In genomic region chr5:158988987-158989624, GRCh38 we compare ENCODE assay signal across 1 cellular context.
TF ChIP-seq lines count a peak whose summit lies in the region.

No MANE protein-coding gene starts in this region.

TF ChIP-seq in H1, 55 proteins besides CTCF, POLR2A, EP300 and RAD21:
- TF ChIP-seq SIN3A (conservative IDR thresholded peaks at IDR 0.05 in 1 of 2, IDR thresholded peaks at IDR 0.05 in 1 of 2; ENCODE audit: low read depth in 1 of 2, low read length in 2 of 2) (no peak), RBBP5 (IDR thresholded peaks at IDR 0.05; ENCODE audit: borderline replicate concordance, low read depth, low read length) (no peak), POLR2AphosphoS5 (IDR thresholded peaks at IDR 0.05; ENCODE audit: low read depth, low read length) (no peak), SRF (IDR thresholded peaks at IDR 0.05; ENCODE audit: low read depth, low read length) (no peak), TAF7 (optimal IDR thresholded peaks at IDR 0.05; ENCODE audit: borderline replicate concordance, low read depth, low read length) (no peak)
